16 cellular contexts compared by ENCODE assay signal in the genomic region with DNA sequence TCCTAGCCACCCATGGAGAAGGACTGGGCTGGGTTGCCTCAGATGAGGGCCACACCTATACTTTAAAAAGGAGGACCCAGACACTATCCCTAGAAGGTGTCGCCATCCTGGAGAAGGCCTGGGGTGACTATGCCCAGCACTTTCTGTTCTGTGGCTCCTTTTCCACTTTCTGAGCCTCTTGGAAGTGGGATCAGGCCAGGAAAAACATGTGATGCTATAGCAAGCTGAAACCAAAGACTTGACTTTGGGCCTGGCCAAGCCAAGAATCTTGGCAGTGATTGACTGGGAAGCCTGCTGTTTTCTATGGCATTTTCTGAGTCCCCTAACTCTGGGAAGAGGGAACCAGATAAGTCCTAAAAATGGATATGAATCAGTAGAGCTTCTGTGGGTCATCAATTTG.
DNase-seq lines count a peak whose midpoint lies in the region; ATAC-seq and TF ChIP-seq lines count a peak whose summit lies in the region.
"Had no signal": no experiment of that assay in that cellular context is flagged by ENCODE, and none has a peak within 500 bp of the region (broad histone marks: within the 10 kb centered on the region; RNA-seq: fewer than 3 reads in every experiment).

No MANE protein-coding gene starts in this region.

- H3K4me1 ChIP-seq in adrenal gland (replicated peaks in 1 of 2), result peaks cover 20 to 29% of the 10 kb centered on the region in 2 donors
- H3K4me1 ChIP-seq in gastroesophageal sphincter, result peaks cover 9 to 37% (median 17%) of the 10 kb centered on the region in 3 donors
- H3K4me1 ChIP-seq in parathyroid adenoma, result peaks cover 31% of the 10 kb centered on the region
- H3K4me1 ChIP-seq in upper lobe of left lung, result peaks cover 24 to 40% (median 33%) of the 10 kb centered on the region in 4 donors
- H3K4me1 ChIP-seq in MM.1S (ENCODE audit: low read length), result no peaks in the 10 kb centered on the region

- no peak overlapping the region for H3K4me3 ChIP-seq in adrenal gland
- no peak overlapping the region for H3K4me3 ChIP-seq in gastroesophageal sphincter
- no peak overlapping the region for H3K4me3 ChIP-seq in parathyroid adenoma (ENCODE audit: low read depth, low read length)
- H3K4me3 ChIP-seq in upper lobe of left lung, result no peak overlapping the region
- no peak overlapping the region for H3K4me3 ChIP-seq in MM.1S (ENCODE audit: low read length)

- H3K27ac Mint-ChIP-seq in T-helper 17 cell, result no peak overlapping the region
- H3K27ac Mint-ChIP-seq: activated B cell treated with CpG ODN at 0.5 μM for 24 hours had no signal

- H3K36me3 Mint-ChIP-seq in T-helper 17 cell (ENCODE audit: low read depth), result peaks cover 3% of the 10 kb centered on the region

- H3K9me3 ChIP-seq in adrenal gland (replicated peaks in 1 of 3), result no peaks in the 10 kb centered on the region
- H3K9me3 ChIP-seq in gastroesophageal sphincter, result no peaks in the 10 kb centered on the region
- H3K9me3 ChIP-seq in parathyroid adenoma (ENCODE audit: control insufficient read depth, low read length), result no peaks in the 10 kb centered on the region
- no peaks in the 10 kb centered on the region for H3K9me3 ChIP-seq in upper lobe of left lung
- no peaks in the 10 kb centered on the region for H3K9me3 ChIP-seq in T-helper 17 cell (ENCODE audit: control insufficient read depth, low read length, poor library complexity, severe bottlenecking)
- H3K9me3 ChIP-seq in MM.1S (replicated peaks; ENCODE audit: insufficient read depth, low read length), result no peaks in the 10 kb centered on the region

- no peaks in the 10 kb centered on the region for H3K9me2 ChIP-seq in MM.1S (replicated peaks; ENCODE audit: insufficient read depth, low read length)

- DNase-seq in adrenal gland (no peak), upper lobe of left lung (no peak), T-helper 17 cell (no peak), NCI-H146 treated with DMSO at 0.1 percent for 48 hours (lab: John Stamatoyannopoulos, UW; ENCODE audit: unreplicated experiment) (no peak), MM.1S (no peak)
- DNase-seq: activated B cell treated with CpG ODN at 0.5 μM for 24 hours; activated gamma-delta T cell; DMS153; GOT3; naive B cell; NCI-H1417 treated with DMSO at 0.1 percent for 48 hours; NCI-H524; stimulated activated CD4-positive, alpha-beta T cell treated with anti-CD3 and anti-CD28 coated beads, Interleukin-4, amount 100 ng/mL, for 1 hour; SW 1271 had no signal

- TF ChIP-seq CTCF in adrenal gland (IDR thresholded peaks at IDR 0.05), result no peak
- TF ChIP-seq CTCF in gastroesophageal sphincter (IDR thresholded peaks at IDR 0.05), result no peak
- no peak for TF ChIP-seq CTCF in parathyroid adenoma (IDR thresholded peaks at IDR 0.05)
- no peak for TF ChIP-seq CTCF in upper lobe of left lung (IDR thresholded peaks at IDR 0.05)
- TF ChIP-seq CTCF in MM.1S (IDR thresholded peaks at IDR 0.05; ENCODE audit: low read length), result no peak

- no peak for TF ChIP-seq EP300 in gastroesophageal sphincter (IDR thresholded peaks at IDR 0.05)
- no peak for TF ChIP-seq EP300 in upper lobe of left lung (IDR thresholded peaks at IDR 0.05)

- 82 to 97% (median 89%) methylated on average over 1 of the region's 1 CpG; no CpG with 5 or more reads in 1 of the 4 donors for WGBS in adrenal gland, 4 donors
- 83% methylated on average over 1 of the region's 1 CpG; no CpG with 5 or more reads in 1 of the 2 donors for WGBS in gastroesophageal sphincter (ENCODE audit: low coverage in 1 of 2), 2 donors
- 89 to 94% methylated on average over 1 of the region's 1 CpG for WGBS in upper lobe of left lung, 2 donors

- TF ChIP-seq POLR2A in adrenal gland (IDR thresholded peaks at IDR 0.05) (no peak), gastroesophageal sphincter (IDR thresholded peaks at IDR 0.05) (no peak), upper lobe of left lung (IDR thresholded peaks at IDR 0.05) (no peak)

- H3K4me2 ChIP-seq in parathyroid adenoma (ENCODE audit: low read length) (no peak overlapping the region), MM.1S (ENCODE audit: low read depth, low read length) (no peak overlapping the region)

- no peaks in the 10 kb centered on the region for H4K20me1 ChIP-seq in MM.1S (ENCODE audit: insufficient read depth, low read length)

- H2AFZ ChIP-seq in parathyroid adenoma (no peak overlapping the region), MM.1S (ENCODE audit: low read length) (no peak overlapping the region)

- ATAC-seq in gastroesophageal sphincter (peak; percentile 42), upper lobe of left lung (ENCODE audit: low FRiP score in 2 of 2) (peak in 1 of 2 donors; percentile 23), T-helper 17 cell (no peak)

- H3K4me1 Mint-ChIP-seq in T-helper 17 cell, result peaks cover 5% of the 10 kb centered on the region

- H3K27me3 ChIP-seq in adrenal gland (no peaks in the 10 kb centered on the region), gastroesophageal sphincter (no peaks in the 10 kb centered on the region), parathyroid adenoma (ENCODE audit: control insufficient read depth, insufficient read depth, low read length) (no peaks in the 10 kb centered on the region), upper lobe of left lung (no peaks in the 10 kb centered on the region), MM.1S (replicated peaks; ENCODE audit: insufficient read depth, low read length) (no peaks in the 10 kb centered on the region)

- H3K79me2 ChIP-seq in parathyroid adenoma (no peaks in the 10 kb centered on the region), MM.1S (ENCODE audit: low read length) (no peaks in the 10 kb centered on the region)

- H3K27ac ChIP-seq in adrenal gland (peak overlapping the region in 3 of 5 donors; percentile 34 to 77 (median 64)), gastroesophageal sphincter (peak overlapping the region in 3 of 4 donors; percentile 74 to 80 (median 74)), parathyroid adenoma (peak overlapping the region; percentile 80), upper lobe of left lung (peak overlapping the region; percentile 44 to 76 (median 58)), MM.1S (ENCODE audit: low read length) (no peak overlapping the region)

- intact Hi-C loops in adrenal gland (cut with DNase I), result no loop called here

- H3K27me3 Mint-ChIP-seq in T-helper 17 cell, result no peaks in the 10 kb centered on the region
- H3K27me3 Mint-ChIP-seq: activated B cell treated with CpG ODN at 0.5 μM for 24 hours, naive B cell had no signal

- no peaks in the 10 kb centered on the region for H3F3A ChIP-seq in MM.1S (ENCODE audit: insufficient read depth, low read length)

- no peaks in the 10 kb centered on the region for H3K36me3 ChIP-seq in adrenal gland (replicated peaks in 1 of 2)
- no peaks in the 10 kb centered on the region for H3K36me3 ChIP-seq in gastroesophageal sphincter
- no peaks in the 10 kb centered on the region for H3K36me3 ChIP-seq in parathyroid adenoma (ENCODE audit: control insufficient read depth, insufficient read depth, low read length)
- H3K36me3 ChIP-seq in upper lobe of left lung, result no peaks in the 10 kb centered on the region
- H3K36me3 ChIP-seq in MM.1S (replicated peaks; ENCODE audit: insufficient read depth, low read length), result no peaks in the 10 kb centered on the region

- H3K4me3 Mint-ChIP-seq in T-helper 17 cell, result no peak overlapping the region
- H3K4me3 Mint-ChIP-seq: activated B cell treated with CpG ODN at 0.5 μM for 24 hours had no signal

- H3K9ac ChIP-seq in parathyroid adenoma (no peak overlapping the region), MM.1S (ENCODE audit: low read length) (no peak overlapping the region)
